ENCODE assay signal across 21 cellular contexts in the genomic region with DNA sequence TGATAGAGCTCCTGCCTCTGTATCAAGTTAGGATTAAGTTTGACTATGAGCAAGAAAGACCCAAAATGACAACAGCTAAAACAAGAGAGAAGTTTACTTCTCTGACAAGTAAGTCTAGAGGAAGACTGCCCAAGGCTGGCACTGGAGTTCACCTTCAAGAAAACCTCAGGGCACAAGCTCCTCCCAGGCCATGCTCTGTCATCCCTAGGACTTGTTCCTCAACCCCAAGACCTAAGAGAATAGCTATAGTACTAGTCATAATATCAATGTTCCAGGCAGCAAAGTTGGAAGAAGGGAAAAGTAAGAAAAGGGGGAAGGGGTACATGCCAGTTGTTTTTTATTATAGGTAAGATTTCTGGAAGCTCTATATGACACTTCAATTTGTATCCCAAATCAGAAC. TPM values are rescaled to one million over a fixed set of nuclear protein-coding genes. Genes with fewer than 3 reads are reported as not detected.
DNase-seq lines count a peak whose midpoint lies in the region; ATAC-seq and TF ChIP-seq lines count a peak whose summit lies in the region.
"Had no signal": no experiment of that assay in that cellular context is flagged by ENCODE, and none has a peak within 500 bp of the region (broad histone marks: within the 10 kb centered on the region; RNA-seq: fewer than 3 reads in every experiment).

No MANE protein-coding gene starts in this region.

- peaks cover 20% of the 10 kb centered on the region for H3K36me3 Mint-ChIP-seq in MCF 10A (ENCODE audit: insufficient read depth, unreplicated experiment)

- no peaks in the 10 kb centered on the region for H3K79me2 ChIP-seq in mammary epithelial cell (ENCODE audit: insufficient read depth, low read length)

- BruUV-seq in MCF 10A (replicated peaks; lab: Mats Ljungman, UMichigan), result no TSS peak
- BruUV-seq in mammary epithelial cell (replicated peaks; lab: Mats Ljungman, UMichigan), result no TSS peak

- DNase-seq in MCF 10A (ENCODE audit: unreplicated experiment), result peak; percentile 12
- no peak for DNase-seq in breast epithelium (ENCODE audit: low spot score in 2 of 2)
- DNase-seq in mammary epithelial cell, result peak; percentile 10
- DNase-seq in fibroblast of mammary gland (ENCODE audit: low read depth), result peak; percentile 31
- DNase-seq in superior temporal gyrus (ENCODE audit: extremely low spot score), result no peak
- DNase-seq in posterior vena cava (ENCODE audit: low spot score), result no peak
- DNase-seq: 8988T, COR-L47, MM.1S, NCI-H1092, NCI-H1436 treated with DMSO at 0.1 percent for 48 hours, NCI-H2029, NCI-H345, NCI-H524 treated with DMSO at 0.1 percent for 48 hours, PC-9, SJCRH30 had no signal

- no peak overlapping the region for H2AFZ ChIP-seq in mammary epithelial cell (ENCODE audit: low read depth, low read length)
- H2AFZ ChIP-seq: PC-9 had no signal

- intact Hi-C loops in MCF 10A (cut with micrococcal nuclease), result no loop called here
- intact Hi-C loops in breast epithelium (cut with DNase I; ENCODE audit: low total_unique reads), result no loop called here
- intact Hi-C loops in mammary epithelial cell (cut with micrococcal nuclease), result no loop called here
- intact Hi-C loops in posterior vena cava (cut with DNase I), result no loop called here

- no peak for TF ChIP-seq POLR2A in breast epithelium (IDR thresholded peaks at IDR 0.05)

- no peak overlapping the region for H3K27ac ChIP-seq in breast epithelium
- H3K27ac ChIP-seq in mammary epithelial cell (ENCODE audit: insufficient read depth, low read depth, low read length), result no peak overlapping the region
- H3K27ac ChIP-seq: KMS-11, PC-9, SJCRH30 had no signal

- H3K27me3 ChIP-seq in breast epithelium (no peaks in the 10 kb centered on the region), mammary epithelial cell (ENCODE audit: insufficient read depth, low read length) (no peaks in the 10 kb centered on the region)
- H3K27me3 ChIP-seq: SJCRH30 had no signal

- no peak overlapping the region for H3K9ac ChIP-seq in mammary epithelial cell (ENCODE audit: insufficient read depth, low read length)
- H3K9ac ChIP-seq: KMS-11 had no signal

- no peaks in the 10 kb centered on the region for H3K27me3 Mint-ChIP-seq in MCF 10A (ENCODE audit: insufficient read depth, unreplicated experiment)
- H3K27me3 Mint-ChIP-seq: B cell had no signal

- CTCF ChIA-PET in MCF 10A (lab: Yijun Ruan, JAX) (interaction anchor here (1.2 to 1.4 kb wide), 2 partner anchors 26 to 1056 kb away, joined by 4 to 5 read pairs; a partner anchor contains a TSS), mammary epithelial cell (lab: Charles Lee; ENCODE audit: low non-redundant PET) (interaction anchor here (0.6 kb wide), 1 partner anchor 10 kb away, joined by 5 read pairs; no protein-coding TSS in a partner anchor)

- no peak overlapping the region for H3K4me2 ChIP-seq in mammary epithelial cell (ENCODE audit: insufficient read depth, low read depth, low read length)
- H3K4me2 ChIP-seq: KMS-11, PC-9 had no signal

- ATAC-seq in HG03139 (IDR thresholded peaks at IDR 0.05; ENCODE audit: unreplicated experiment) (no peak), HG02571 (IDR thresholded peaks at IDR 0.05; ENCODE audit: unreplicated experiment) (no peak)

- H3K9me3 ChIP-seq in breast epithelium, result no peaks in the 10 kb centered on the region
- H3K9me3 ChIP-seq in mammary epithelial cell (replicated peaks; ENCODE audit: insufficient read depth, low read length), result no peaks in the 10 kb centered on the region
- H3K9me3 ChIP-seq: HAP-1 had no signal

- TF ChIP-seq CTCF in MCF 10A (IDR thresholded peaks at IDR 0.05; ENCODE audit: unreplicated experiment) (no peak), breast epithelium (IDR thresholded peaks at IDR 0.05) (no peak), mammary epithelial cell (conservative IDR thresholded peaks at IDR 0.05 in 1 of 2, IDR thresholded peaks at IDR 0.05 in 1 of 2; ENCODE audit: extremely low read depth in 1 of 2, insufficient read depth in 1 of 2, low read depth in 1 of 2, low read length in 2 of 2) (no peak), fibroblast of mammary gland (conservative IDR thresholded peaks at IDR 0.05; ENCODE audit: control insufficient read depth, insufficient read depth, low read depth, low read length) (no peak)

- H3K36me3 ChIP-seq in breast epithelium (no peaks in the 10 kb centered on the region), mammary epithelial cell (ENCODE audit: insufficient read depth, low read length) (peaks cover 7% of the 10 kb centered on the region)

- POLR2A ChIA-PET in MCF 10A (lab: Yijun Ruan, JAX), result interaction anchor here (1.9 kb wide), 1 partner anchor 83 kb away, joined by 6 read pairs; a partner anchor contains a TSS

- H3K4me1 Mint-ChIP-seq in MCF 10A (ENCODE audit: insufficient read depth, unreplicated experiment), result peaks cover 10% of the 10 kb centered on the region
- H3K4me1 Mint-ChIP-seq: B cell had no signal

- H3K4me3 Mint-ChIP-seq in MCF 10A (ENCODE audit: unreplicated experiment), result no peak overlapping the region
- H3K4me3 Mint-ChIP-seq: B cell had no signal

- in situ Hi-C loops in mammary epithelial cell (cut with MboI; ENCODE audit: low sequenced_read_pairs in 2 of 2), result no loop called here

- H3K4me3 ChIP-seq in breast epithelium (no peak overlapping the region), mammary epithelial cell (replicated peaks in 1 of 3; ENCODE audit: insufficient read depth in 1 of 3, low read depth in 2 of 3, low read length in 3 of 3) (no peak overlapping the region), fibroblast of mammary gland (ENCODE audit: control insufficient read depth, low read depth, low read length) (no peak overlapping the region)
- H3K4me3 ChIP-seq: HAP-1, PC-9, SJCRH30 had no signal

- dilution Hi-C loops in mammary epithelial cell (cut with HindIII; ENCODE audit: low sequenced_read_pairs), result no loop called here

- H3K27ac Mint-ChIP-seq in MCF 10A (ENCODE audit: low read depth, unreplicated experiment), result no peak overlapping the region
- H3K27ac Mint-ChIP-seq: B cell had no signal

- H3K4me1 ChIP-seq in breast epithelium (no peaks in the 10 kb centered on the region), mammary epithelial cell (ENCODE audit: insufficient read depth, low read length) (no peaks in the 10 kb centered on the region)
- H3K4me1 ChIP-seq: HAP-1, SJCRH30 had no signal

- no peaks in the 10 kb centered on the region for H4K20me1 ChIP-seq in mammary epithelial cell (ENCODE audit: insufficient read depth, low read length)

- no peaks in the 10 kb centered on the region for H3K9me3 Mint-ChIP-seq in MCF 10A (ENCODE audit: unreplicated experiment)

RNA-seq across cellular contexts. Expression of a gene that starts 26.4 kb away (rescaled TPM):
- 34.6 and 40.4 TPM in 2 replicates for total RNA-seq in MCF 10A (2022)
- 10 to 100 TPM in 2 of 3 donors, 1 to 10 TPM in 1; 9.4 to 15.8 (median 14.1) TPM for total RNA-seq in breast epithelium
- 10 to 100 TPM; 22.3 to 29.9 TPM for total RNA-seq in mammary epithelial cell
- polyA plus RNA-seq in mammary epithelial cell, result 32.5 TPM
- 49.3 TPM for polyA minus RNA-seq in mammary epithelial cell
- 1 to 10 TPM; 8.7 to 8.8 TPM for total RNA-seq in posterior vena cava

RNA-seq across cellular contexts. Expression of a gene that starts 26.6 kb away (rescaled TPM):
- 14.1 and 24.5 TPM in 2 replicates for total RNA-seq in MCF 10A (2022)
- 1 to 10 TPM; 4.5 to 6.0 (median 4.6) TPM for total RNA-seq in breast epithelium
- 10 to 100 TPM in 1 of 2 donors, 1 to 10 TPM in 1; 7.7 to 21.6 TPM for total RNA-seq in mammary epithelial cell
- polyA plus RNA-seq in mammary epithelial cell, result 10.2 TPM
- polyA minus RNA-seq in mammary epithelial cell, result 9.3 TPM
- 1 to 10 TPM; 5.4 to 8.4 TPM for total RNA-seq in posterior vena cava

Comparison
In these comparisons a context has a peak if more than half of its experiments do, and no peak if none do; other contexts are left out.
1. DNase-seq: peak in MCF 10A (single experiment), mammary epithelial cell (single experiment) and fibroblast of mammary gland (single experiment); none in breast epithelium (0 of 2), superior temporal gyrus (single experiment) and posterior vena cava (single experiment).